ENCODE assay signal across 29 cellular contexts in genomic region chr1:2832506-2833453, GRCh38.
"Had no signal": no experiment of that assay in that cellular context is flagged by ENCODE, and none has a peak within 500 bp of the region (broad histone marks: within the 10 kb centered on the region; RNA-seq: fewer than 3 reads in every experiment).

No MANE protein-coding gene starts in this region.

- H3K36me3 Mint-ChIP-seq: activated CD4-positive, alpha-beta memory T cell treated with anti-CD3 and anti-CD28 coated beads for 36 hours; activated naive CD4-positive, alpha-beta T cell treated with anti-CD3 and anti-CD28 coated beads, Interleukin-2, amount 50 U/mL, for 72 hours had no signal

- H3K4me3 Mint-ChIP-seq: activated CD4-positive, alpha-beta memory T cell treated with anti-CD3 and anti-CD28 coated beads for 36 hours; activated naive CD4-positive, alpha-beta T cell treated with anti-CD3 and anti-CD28 coated beads for 36 hours; activated T-cell treated with anti-CD3 and anti-CD28 coated beads, Interleukin-2, amount 50 U/mL, for 4 hours; activated T-helper 1 cell treated with anti-CD3 and anti-CD28 coated beads, Interleukin-12 subunit alpha, Interleukin-12 subunit beta, Interleukin-2, Interleukin-4 antibody, amounts not matched to agents 30 ng/mL and 10 ng/mL and 1 ng/mL, durations not matched to agents 14 hours and 24 hours and 36 hours had no signal

- H3K27ac ChIP-seq: adrenal gland, body of pancreas, breast epithelium, SJCRH30, SK-N-MC had no signal

- H3K27me3 Mint-ChIP-seq: activated CD4-positive, alpha-beta memory T cell treated with anti-CD3 and anti-CD28 coated beads for 36 hours had no signal

- H3K27me3 ChIP-seq: body of pancreas had no signal

- FAIRE-seq: astrocyte had no signal

- H3K9me3 ChIP-seq: adrenal gland, body of pancreas, SJCRH30 had no signal

- DNase-seq: activated CD4-positive, alpha-beta memory T cell treated with anti-CD3 and anti-CD28 coated beads for 36 hours; activated CD4-positive, alpha-beta T cell treated with anti-CD3 and anti-CD28 coated beads for 4 hours; activated CD4-positive, alpha-beta T cell treated with anti-CD3 and anti-CD28 coated beads, Interleukin-2, amount 50 U/mL, for 1 hour; activated CD8-positive, alpha-beta memory T cell treated with anti-CD3 and anti-CD28 coated beads, Interleukin-2, amount 50 U/mL, for 4 hours; activated gamma-delta T cell treated with Interleukin-2 at 50 U/mL for 16 hours; activated naive CD4-positive, alpha-beta T cell treated with anti-CD3 and anti-CD28 coated beads for 36 hours; activated T-cell treated with anti-CD3 and anti-CD28 coated beads for 4 hours; activated T-cell treated with anti-CD3 and anti-CD28 coated beads, Interleukin-2, amount 50 U/mL, for 4 hours; adrenal gland; body of pancreas; caudate nucleus; NCI-H1092 treated with DMSO at 0.1 percent for 48 hours; NCI-H1417; NCI-H146; NCI-H187 treated with DMSO at 0.1 percent for 48 hours; NCI-H2081; NCI-H226; NCI-H446 treated with DMSO at 0.1 percent for 48 hours; NCI-H524; NCI-H69; NCI-H82; SJCRH30; T1000 had no signal

- H3K4me3 ChIP-seq: adrenal gland, body of pancreas, breast epithelium, SJCRH30, SK-N-MC had no signal

- H3K9me3 Mint-ChIP-seq: activated naive CD4-positive, alpha-beta T cell treated with anti-CD3 and anti-CD28 coated beads for 36 hours; activated naive CD4-positive, alpha-beta T cell treated with anti-CD3 and anti-CD28 coated beads, Interleukin-2, amount 50 U/mL, for 72 hours; activated T-cell treated with anti-CD3 and anti-CD28 coated beads, Interleukin-2, amount 50 U/mL, for 4 hours; activated T-helper 1 cell treated with anti-CD3 and anti-CD28 coated beads, Interleukin-12 subunit alpha, Interleukin-12 subunit beta, Interleukin-2, Interleukin-4 antibody, amounts not matched to agents 30 ng/mL and 10 ng/mL and 1 ng/mL, durations not matched to agents 14 hours and 24 hours and 36 hours had no signal

- H3K4me1 ChIP-seq: adrenal gland, body of pancreas, breast epithelium, SJCRH30 had no signal

- ATAC-seq: activated naive CD4-positive, alpha-beta T cell treated with anti-CD3 and anti-CD28 coated beads, Interleukin-2, amount 50 U/mL, for 72 hours; activated T-cell treated with anti-CD3 and anti-CD28 coated beads, Interleukin-2, amount 50 U/mL, for 4 hours; body of pancreas; Panc1 had no signal

- H3K36me3 ChIP-seq: adrenal gland, breast epithelium, SJCRH30 had no signal

- H3K27ac Mint-ChIP-seq: activated CD4-positive, alpha-beta memory T cell treated with anti-CD3 and anti-CD28 coated beads for 36 hours; activated naive CD4-positive, alpha-beta T cell treated with anti-CD3 and anti-CD28 coated beads for 36 hours; activated naive CD4-positive, alpha-beta T cell treated with anti-CD3 and anti-CD28 coated beads, Interleukin-2, amount 50 U/mL, for 72 hours; activated T-helper 1 cell treated with anti-CD3 and anti-CD28 coated beads, Interleukin-12 subunit alpha, Interleukin-12 subunit beta, Interleukin-2, Interleukin-4 antibody, amounts not matched to agents 30 ng/mL and 10 ng/mL and 1 ng/mL, durations not matched to agents 14 hours and 24 hours and 36 hours had no signal
